In genomic region chr14:29724991-29725390, GRCh38 we compare ENCODE assay signal across 13 cellular contexts.
DNase-seq lines count a peak whose midpoint lies in the region; ATAC-seq and TF ChIP-seq lines count a peak whose summit lies in the region.
"Had no signal": no experiment of that assay in that cellular context is flagged by ENCODE, and none has a peak within 500 bp of the region (broad histone marks: within the 10 kb centered on the region; RNA-seq: fewer than 3 reads in every experiment).

No MANE protein-coding gene starts in this region.

- no peaks in the 10 kb centered on the region for H3K36me3 ChIP-seq in lower lobe of right lung
- no peaks in the 10 kb centered on the region for H3K36me3 ChIP-seq in esophagus squamous epithelium

- H3K27ac Mint-ChIP-seq in osteocyte (ENCODE audit: unreplicated experiment): no peak overlapping the region
- H3K27ac Mint-ChIP-seq: CD4-positive, alpha-beta memory T cell had no signal

- H3K4me1 ChIP-seq in lower lobe of right lung: no peaks in the 10 kb centered on the region
- H3K4me1 ChIP-seq in esophagus squamous epithelium: peaks cover 0 to 9% (median 0%) of the 10 kb centered on the region in 3 donors

- intact Hi-C loops in lower lobe of right lung (cut with DNase I): no loop called here
- intact Hi-C loops in esophagus squamous epithelium (cut with DNase I): no loop called here

- H3K4me3 ChIP-seq in lower lobe of right lung (no peak overlapping the region), esophagus squamous epithelium (no peak overlapping the region)

- H3K9me3 Mint-ChIP-seq in osteocyte (ENCODE audit: unreplicated experiment): no peaks in the 10 kb centered on the region

- no peaks in the 10 kb centered on the region for H3K27me3 Mint-ChIP-seq in osteocyte (ENCODE audit: unreplicated experiment)
- H3K27me3 Mint-ChIP-seq: CD4-positive, alpha-beta memory T cell; central memory CD8-positive, alpha-beta T cell had no signal

- peak; percentile 72 to 80 for ATAC-seq in lower lobe of right lung

- no peak for TF ChIP-seq CTCF in lower lobe of right lung (IDR thresholded peaks at IDR 0.05)
- TF ChIP-seq CTCF in osteocyte (IDR thresholded peaks at IDR 0.05): no peak
- no peak for TF ChIP-seq CTCF in esophagus squamous epithelium (IDR thresholded peaks at IDR 0.05)

- WGBS in esophagus squamous epithelium, 2 donors: 45 to 56% methylated on average over 3 of the region's 3 CpGs

- H3K27ac ChIP-seq in lower lobe of right lung (no peak overlapping the region), esophagus squamous epithelium (peak overlapping the region in 1 of 4 donors; percentile 5)

- no peak for TF ChIP-seq POLR2A in esophagus squamous epithelium (IDR thresholded peaks at IDR 0.05)

- peaks cover 3% of the 10 kb centered on the region for H3K36me3 Mint-ChIP-seq in osteocyte (ENCODE audit: unreplicated experiment)
- H3K36me3 Mint-ChIP-seq: CD4-positive, alpha-beta memory T cell had no signal

- H3K4me1 Mint-ChIP-seq in osteocyte (ENCODE audit: unreplicated experiment): peaks cover 13% of the 10 kb centered on the region
- H3K4me1 Mint-ChIP-seq: CD4-positive, alpha-beta memory T cell; central memory CD8-positive, alpha-beta T cell had no signal

- H3K27me3 ChIP-seq in lower lobe of right lung (ENCODE audit: low read depth) (no peaks in the 10 kb centered on the region), esophagus squamous epithelium (no peaks in the 10 kb centered on the region)

- H3K9me3 ChIP-seq in lower lobe of right lung (no peaks in the 10 kb centered on the region), esophagus squamous epithelium (no peaks in the 10 kb centered on the region)

- DNase-seq in DMS53 treated with DMSO at 0.1 percent for 48 hours (lab: John Stamatoyannopoulos, UW; ENCODE audit: unreplicated experiment) (peak; percentile 4), NCI-H1092 treated with DMSO at 0.1 percent for 48 hours (lab: John Stamatoyannopoulos, UW) (peak; percentile 49), astrocyte of the hippocampus (ENCODE audit: low read depth, low spot score) (peak; percentile 63), lower lobe of right lung (no peak), SKM-1 treated with dmso at 0.1 percent for 144 hours (lab: John Stamatoyannopoulos, UW; ENCODE audit: unreplicated experiment) (no peak), osteocyte (ENCODE audit: extremely low spot score, unreplicated experiment) (no peak), esophagus squamous epithelium (lab: John Stamatoyannopoulos, UW) (no peak), DMS79 (lab: John Stamatoyannopoulos, UW) (no peak)
- DNase-seq: activated T-cell treated with anti-CD3 and anti-CD28 coated beads for 4 hours; CD4-positive, alpha-beta memory T cell; NCI-H82; T1000 had no signal

- H3K4me3 Mint-ChIP-seq in osteocyte (ENCODE audit: unreplicated experiment): no peak overlapping the region
- H3K4me3 Mint-ChIP-seq: CD4-positive, alpha-beta memory T cell; central memory CD8-positive, alpha-beta T cell had no signal

Comparison
In these comparisons a context has a peak if more than half of its experiments do, and no peak if none do; other contexts are left out.
1. DNase-seq: peak in DMS53 treated with DMSO at 0.1 percent for 48 hours (single experiment), NCI-H1092 treated with DMSO at 0.1 percent for 48 hours (single experiment) and astrocyte of the hippocampus (single experiment); none in lower lobe of right lung (single experiment), SKM-1 treated with dmso at 0.1 percent for 144 hours (single experiment), osteocyte (single experiment), esophagus squamous epithelium (single experiment) and DMS79 (single experiment).